ENCODE assay signal across 8 cellular contexts in genomic region chr3:66472313-66473134, GRCh38. TPM values are rescaled to one million over a fixed set of nuclear protein-coding genes. Genes with fewer than 3 reads are reported as not detected.
DNase-seq lines count a peak whose midpoint lies in the region; ATAC-seq and TF ChIP-seq lines count a peak whose summit lies in the region.

No MANE protein-coding gene starts in this region.

- CTCF ChIA-PET in HCT116 (lab: Charles Lee), result no interaction called here

- no peak overlapping the region for H3K9ac ChIP-seq in HCT116 (ENCODE audit: low read length)
- H3K9ac ChIP-seq in mucosa of stomach (ENCODE audit: low read length), result peak overlapping the region; percentile 2

- no peak overlapping the region for H2AFZ ChIP-seq in HCT116 (ENCODE audit: low read depth, low read length, poor library complexity, severe bottlenecking)

- H3K79me2 ChIP-seq in HCT116 (ENCODE audit: insufficient read depth, low read length), result no peaks in the 10 kb centered on the region

- H3K9me2 ChIP-seq in HCT116 (ENCODE audit: insufficient read depth), result no peaks in the 10 kb centered on the region

- no peak overlapping the region for H3K4me3 ChIP-seq in HCT116 (replicated peaks in 1 of 2; ENCODE audit: low read depth in 1 of 2, low read length in 2 of 2)
- no peak overlapping the region for H3K4me3 ChIP-seq in mucosa of stomach (ENCODE audit: low read length)

- H3K4me2 ChIP-seq in HCT116 (ENCODE audit: low read length), result peak overlapping the region; percentile 17; the same call in 1 of the 2 replicates

- H4K20me1 ChIP-seq in HCT116 (ENCODE audit: insufficient read depth), result no peaks in the 10 kb centered on the region

- DNase-seq in HCT116 (ENCODE audit: low read depth, low spot score), result no peak
- DNase-seq in MV-4-11 (lab: John Stamatoyannopoulos, UW), result peak; percentile 39
- peak; percentile 67 for DNase-seq in amniotic epithelial cell (ENCODE audit: low read depth)
- DNase-seq in posterior vena cava (ENCODE audit: low spot score), result no peak
- no peak for DNase-seq in T-helper 9 cell
- no peak for DNase-seq in mucosa of gallbladder (ENCODE audit: low spot score)

- no peak for TF ChIP-seq POLR2A in GM18505 (IDR thresholded peaks at IDR 0.05; ENCODE audit: borderline replicate concordance, extremely low read depth, insufficient read depth, insufficient read length)
- TF ChIP-seq POLR2A in HCT116 (IDR thresholded peaks at IDR 0.05; ENCODE audit: borderline replicate concordance, extremely low read depth, insufficient read depth, insufficient read length), result no peak

- ATAC-seq in GM18505 (IDR thresholded peaks at IDR 0.05; ENCODE audit: unreplicated experiment) (peak; percentile 62), HCT116 (peak; percentile 50)

- intact Hi-C loops in HCT116 (cut with micrococcal nuclease) (no loop called here), posterior vena cava (cut with DNase I) (no loop called here)

- H3K9me3 ChIP-seq in HCT116 (ENCODE audit: control insufficient read depth in 1 of 2, insufficient read depth in 1 of 2, low read depth in 1 of 2, low read length in 2 of 2) (no peaks in the 10 kb centered on the region), mucosa of stomach (ENCODE audit: control insufficient read depth, low read length) (no peaks in the 10 kb centered on the region)

- no peak for TF ChIP-seq RAD21 in HCT116 (IDR thresholded peaks at IDR 0.05; ENCODE audit: low read depth)

- POLR2A ChIA-PET in HCT116 (lab: Charles Lee), result no interaction called here

- H3K4me1 ChIP-seq in HCT116 (ENCODE audit: control insufficient read depth in 1 of 2, insufficient read depth in 2 of 2, low read length in 2 of 2) (peaks cover 3 to 12% of the 10 kb centered on the region in 2 experiments; a peak in 3 of 4 replicates), mucosa of stomach (ENCODE audit: control insufficient read depth, insufficient read depth, low read length) (peaks cover 63% of the 10 kb centered on the region)

- no peaks in the 10 kb centered on the region for H3K27me3 ChIP-seq in HCT116 (ENCODE audit: insufficient read depth, low read length)
- no peaks in the 10 kb centered on the region for H3K27me3 ChIP-seq in mucosa of stomach (ENCODE audit: control insufficient read depth, insufficient read depth, low read length)

- H3K36me3 ChIP-seq in HCT116 (ENCODE audit: control insufficient read depth in 1 of 2, insufficient read depth in 2 of 2, low read length in 2 of 2), result no peaks in the 10 kb centered on the region
- no peaks in the 10 kb centered on the region for H3K36me3 ChIP-seq in mucosa of stomach (ENCODE audit: control insufficient read depth, insufficient read depth, low read length)

- TF ChIP-seq CTCF in HCT116 (IDR thresholded peaks at IDR 0.05 in 2 of 3, conservative IDR thresholded peaks at IDR 0.05 in 1 of 3; ENCODE audit: borderline replicate concordance in 1 of 3, insufficient read depth in 1 of 3, low read depth in 2 of 3, low read length in 2 of 3), result no peak

- no TSS peak for BruUV-seq in HCT116 (replicated peaks; lab: Mats Ljungman, UMichigan)

- RAD21 ChIA-PET in HCT116 (lab: Charles Lee; ENCODE audit: low non-redundant PET in 1 of 2, low total read pairs in 2 of 2, uncharacterized antibody in 2 of 2, unreplicated experiment in 2 of 2), result no interaction called here

- H3K27ac ChIP-seq in HCT116 (ENCODE audit: low read depth, low read length), result no peak overlapping the region; the same call in 1 of the 2 replicates

TF ChIP-seq in HCT116, 20 proteins besides CTCF, POLR2A, EP300 and RAD21:
- 0 out of 2 replicates have a peak, but pooled peaks have one; percentile 33 for TF ChIP-seq CEBPB (IDR thresholded peaks at IDR 0.05; ENCODE audit: low read depth)
- TF ChIP-seq EGR1 (IDR thresholded peaks at IDR 0.05; ENCODE audit: low read depth), result no peak

RNA-seq across cellular contexts. Expression of gene LRIG1, which starts 28.3 kb away (rescaled TPM):
- 3.1 TPM for total RNA-seq in HCT116 (2021; ENCODE audit: unreplicated experiment)
- polyA plus RNA-seq in HCT116 (2012), result 2.6 and 3.5 TPM in 2 replicates
- total RNA-seq in posterior vena cava, result 10 to 100 TPM; 55.7 to 83.8 TPM
- 64.4 TPM for total RNA-seq in mucosa of gallbladder

Comparison
In these comparisons a context has a peak if more than half of its experiments do, and no peak if none do; other contexts are left out.
1. DNase-seq: peak in MV-4-11 (single experiment) and amniotic epithelial cell (single experiment); none in HCT116 (single experiment), posterior vena cava (single experiment), T-helper 9 cell (single experiment) and mucosa of gallbladder (single experiment).
2. RNA of gene LRIG1, which starts 28.3 kb away (total RNA-seq): 55.7 to 83.8 TPM in posterior vena cava and 64.4 TPM in mucosa of gallbladder (single experiment); 3.1 TPM in HCT116 (single experiment); every median in the first group is over 10 times any median in the second.